Comparison of ENCODE assay signal across 9 cellular contexts in genomic region chr7:39130740-39131538, GRCh38.
DNase-seq lines count a peak whose midpoint lies in the region; ATAC-seq and TF ChIP-seq lines count a peak whose summit lies in the region.
"Had no signal": no experiment of that assay in that cellular context is flagged by ENCODE, and none has a peak within 500 bp of the region (broad histone marks: within the 10 kb centered on the region; RNA-seq: fewer than 3 reads in every experiment).

No MANE protein-coding gene starts in this region.

- no peaks in the 10 kb centered on the region; the same call in 1 of the 2 replicates for H3K4me1 ChIP-seq in Caco-2

- H3K4me3 Mint-ChIP-seq in Caco-2 (ENCODE audit: unreplicated experiment): peak overlapping the region; percentile 63
- H3K4me3 Mint-ChIP-seq in activated T-helper 2 cell treated with anti-CD3 and anti-CD28 coated beads, Interferon-gamma antibody, Interleukin-2, Interleukin-4, amounts not matched to agents 10 μg/mL and 5 μg/mL and 100 μg/mL, durations not matched to agents 14 hours and 24 hours and 36 hours (ENCODE audit: low read depth): peak overlapping the region; percentile 17
- H3K4me3 Mint-ChIP-seq in natural killer cell: peak overlapping the region; percentile 77

- no peak overlapping the region for H3K4me3 ChIP-seq in Caco-2 (ENCODE audit: low read depth, low read length)

- intact Hi-C loops in Caco-2 (cut with micrococcal nuclease; ENCODE audit: unreplicated experiment): no loop called here
- intact Hi-C loops in activated T-helper 2 cell treated with anti-CD3 and anti-CD28 coated beads, Interferon-gamma antibody, Interleukin-2, Interleukin-4, amounts not matched to agents 10 μg/mL and 5 μg/mL and 100 μg/mL, durations not matched to agents 14 hours and 24 hours and 36 hours (cut with micrococcal nuclease): no loop called here
- intact Hi-C loops in natural killer cell (cut with micrococcal nuclease): no loop called here

- H3K36me3 Mint-ChIP-seq in Caco-2 (ENCODE audit: insufficient read depth, unreplicated experiment) (no peaks in the 10 kb centered on the region), natural killer cell (no peaks in the 10 kb centered on the region)
- H3K36me3 Mint-ChIP-seq in activated T-helper 2 cell treated with anti-CD3 and anti-CD28 coated beads, Interferon-gamma antibody, Interleukin-2, Interleukin-4, amounts not matched to agents 10 μg/mL and 5 μg/mL and 100 μg/mL, durations not matched to agents 14 hours and 24 hours and 36 hours (ENCODE audit: low read depth): no peaks in the 10 kb centered on the region

- H3K27ac Mint-ChIP-seq in Caco-2 (ENCODE audit: unreplicated experiment) (no peak overlapping the region), natural killer cell (no peak overlapping the region)
- H3K27ac Mint-ChIP-seq in activated T-helper 2 cell treated with anti-CD3 and anti-CD28 coated beads, Interferon-gamma antibody, Interleukin-2, Interleukin-4, amounts not matched to agents 10 μg/mL and 5 μg/mL and 100 μg/mL, durations not matched to agents 14 hours and 24 hours and 36 hours: no peak overlapping the region

- ATAC-seq in natural killer cell (no peak), GM21723 (IDR thresholded peaks at IDR 0.05; ENCODE audit: unreplicated experiment) (no peak), HG03521 (IDR thresholded peaks at IDR 0.05; ENCODE audit: unreplicated experiment) (no peak)

- no peaks in the 10 kb centered on the region; the same call in 1 of the 2 replicates for H3K9me3 ChIP-seq in Caco-2

- no peaks in the 10 kb centered on the region for H3K27me3 ChIP-seq in Caco-2 (replicated peaks; ENCODE audit: control insufficient read depth, insufficient read depth, low read length)

- H3K9me3 Mint-ChIP-seq in Caco-2 (ENCODE audit: unreplicated experiment): no peaks in the 10 kb centered on the region
- no peaks in the 10 kb centered on the region for H3K9me3 Mint-ChIP-seq in activated T-helper 2 cell treated with anti-CD3 and anti-CD28 coated beads, Interferon-gamma antibody, Interleukin-2, Interleukin-4, amounts not matched to agents 10 μg/mL and 5 μg/mL and 100 μg/mL, durations not matched to agents 14 hours and 24 hours and 36 hours
- no peaks in the 10 kb centered on the region for H3K9me3 Mint-ChIP-seq in natural killer cell

- CTCF ChIA-PET in Caco-2 (lab: Charles Lee): no interaction called here

- peak in 1 of 2 experiments; percentile 5 for DNase-seq in Caco-2
- DNase-seq in NCI-H146 (lab: John Stamatoyannopoulos, UW): peak; percentile 89
- no peak for DNase-seq in activated T-helper 2 cell treated with anti-CD3 and anti-CD28 coated beads, Interferon-gamma antibody, Interleukin-2, Interleukin-4, amounts not matched to agents 10 μg/mL and 5 μg/mL and 100 μg/mL, durations not matched to agents 14 hours and 24 hours and 36 hours (ENCODE audit: low spot score)
- no peak for DNase-seq in natural killer cell
- DNase-seq in medulla oblongata (ENCODE audit: extremely low spot score): no peak
- no peak for DNase-seq in NCI-H82 (lab: John Stamatoyannopoulos, UW)
- DNase-seq: central memory CD4-positive, alpha-beta T cell had no signal

- H3K36me3 ChIP-seq in Caco-2 (ENCODE audit: control insufficient read depth, insufficient read depth, low read length): no peaks in the 10 kb centered on the region

- H3K27me3 Mint-ChIP-seq in Caco-2 (ENCODE audit: insufficient read depth, unreplicated experiment) (peaks cover 14% of the 10 kb centered on the region), natural killer cell (ENCODE audit: low read depth in 2 of 2) (peaks cover 16 to 42% of the 10 kb centered on the region in 2 donors)
- H3K27me3 Mint-ChIP-seq in activated T-helper 2 cell treated with anti-CD3 and anti-CD28 coated beads, Interferon-gamma antibody, Interleukin-2, Interleukin-4, amounts not matched to agents 10 μg/mL and 5 μg/mL and 100 μg/mL, durations not matched to agents 14 hours and 24 hours and 36 hours (ENCODE audit: low read depth): no peaks in the 10 kb centered on the region

- POLR2A ChIA-PET in Caco-2 (lab: Charles Lee): no interaction called here

- H3K4me1 Mint-ChIP-seq in Caco-2 (ENCODE audit: low read depth, unreplicated experiment) (no peaks in the 10 kb centered on the region), natural killer cell (peaks cover 5 to 11% of the 10 kb centered on the region in 2 donors)
- no peaks in the 10 kb centered on the region for H3K4me1 Mint-ChIP-seq in activated T-helper 2 cell treated with anti-CD3 and anti-CD28 coated beads, Interferon-gamma antibody, Interleukin-2, Interleukin-4, amounts not matched to agents 10 μg/mL and 5 μg/mL and 100 μg/mL, durations not matched to agents 14 hours and 24 hours and 36 hours (ENCODE audit: low read depth)

- no TSS peak for BruUV-seq in Caco-2 (replicated peaks; lab: Mats Ljungman, UMichigan)

- TF ChIP-seq CTCF in Caco-2 (IDR thresholded peaks at IDR 0.05; ENCODE audit: insufficient read depth in 1 of 2, low read depth in 1 of 2, low read length in 1 of 2, severe bottlenecking in 1 of 2, unreplicated experiment in 1 of 2) (no peak), natural killer cell (IDR thresholded peaks at IDR 0.05) (no peak)

Comparison
In these comparisons a context has a peak if more than half of its experiments do, and no peak if none do; other contexts are left out.
1. H3K4me3 Mint-ChIP-seq: peak in every context shown above with its lines; median percentile 77 in natural killer cell; 63 in Caco-2; 17 in activated T-helper 2 cell treated with anti-CD3 and anti-CD28 coated beads, Interferon-gamma antibody, Interleukin-2, Interleukin-4, amounts not matched to agents 10 μg/mL and 5 μg/mL and 100 μg/mL, durations not matched to agents 14 hours and 24 hours and 36 hours.